ENCODE assay signal across 8 cellular contexts in the genomic region with DNA sequence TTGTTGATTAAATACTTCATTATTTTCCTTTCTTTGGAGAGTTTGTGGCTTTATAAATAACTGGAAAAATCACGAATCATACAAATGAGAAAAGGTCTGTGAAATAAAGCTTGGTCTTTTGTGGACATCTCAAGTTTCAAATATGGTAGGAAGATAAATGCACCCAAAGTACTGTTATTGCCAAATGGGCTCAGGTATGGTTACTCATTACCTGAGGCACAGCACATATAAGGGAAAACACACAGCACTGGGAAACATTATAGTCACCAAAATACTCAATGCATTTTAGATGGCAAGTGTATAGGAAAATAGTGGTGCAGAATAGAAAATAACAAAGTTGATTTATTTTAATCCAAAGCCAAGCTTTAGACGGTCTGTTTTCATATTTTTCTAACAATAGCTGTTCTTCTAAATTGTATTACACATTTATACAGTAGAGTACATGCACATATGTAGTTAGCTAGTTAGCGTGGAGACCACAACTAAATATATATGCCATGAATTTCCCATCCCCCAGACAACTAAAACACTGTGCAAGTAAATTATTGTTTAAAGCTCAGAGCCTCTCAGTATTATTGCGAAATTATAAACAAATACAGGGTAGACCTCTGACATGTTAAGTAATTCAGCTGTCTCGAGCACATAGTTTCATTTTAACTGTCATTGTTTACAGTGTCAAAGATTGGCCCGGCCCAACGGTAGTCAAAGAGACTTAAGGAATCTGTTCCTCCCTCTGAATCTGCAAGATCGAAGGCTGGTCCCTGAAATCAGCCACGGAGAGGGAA.
DNase-seq lines count a peak whose midpoint lies in the region; ATAC-seq, FAIRE-seq and TF ChIP-seq lines count a peak whose summit lies in the region.

No MANE protein-coding gene starts in this region.

- POLR2A ChIA-PET in activated CD4-positive, alpha-beta T cell treated with anti-CD3 and anti-CD28 coated beads, Interleukin-2, amount 10 ng/mL, durations not matched to agents 7 days and 5 days (lab: Charles Lee) = interaction anchor here (1.2 kb wide), 1 partner anchor 9 kb away, joined by 3 read pairs; no protein-coding TSS in a partner anchor
- POLR2A ChIA-PET in activated CD4-positive, alpha-beta memory T cell treated with anti-CD3 and anti-CD28 coated beads for 36 hours (lab: Charles Lee) = interaction anchor here (0.6 to 2.3 kb wide), 8 partner anchors 9 to 849 kb away, joined by 3 to 7 read pairs (median 4); a partner anchor contains a TSS

- H3K9me3 ChIP-seq in smooth muscle cell (replicated peaks; ENCODE audit: low read depth) = no peaks in the 10 kb centered on the region

- peak overlapping the region; percentile 57 for H3K4me3 ChIP-seq in smooth muscle cell

- TF ChIP-seq CTCF in smooth muscle cell (IDR thresholded peaks at IDR 0.05; ENCODE audit: borderline replicate concordance, insufficient read depth, poor library complexity, severe bottlenecking) = no peak

- no peaks in the 10 kb centered on the region for H3K27me3 ChIP-seq in smooth muscle cell (ENCODE audit: low read depth)

- FAIRE-seq in HTR-8/SVneo (lab: Jason Lieb, UNC) = no peak

- H3K27ac ChIP-seq in smooth muscle cell (ENCODE audit: low read depth) = peak overlapping the region; percentile 71

- peak overlapping the region; percentile 31 for H3K9ac ChIP-seq in smooth muscle cell (ENCODE audit: low read depth)

- peak overlapping the region; percentile 87 for H3K4me2 ChIP-seq in smooth muscle cell

- no peaks in the 10 kb centered on the region for H4K20me1 ChIP-seq in smooth muscle cell (ENCODE audit: low read depth)

- no peaks in the 10 kb centered on the region for H3K36me3 ChIP-seq in smooth muscle cell (ENCODE audit: low read depth)

- no peaks in the 10 kb centered on the region for H3F3A ChIP-seq in smooth muscle cell (ENCODE audit: low read depth)

- H3K27ac Mint-ChIP-seq in activated CD4-positive, alpha-beta T cell treated with anti-CD3 and anti-CD28 coated beads, Interleukin-2, amount 10 ng/mL, durations not matched to agents 7 days and 5 days = peak overlapping the region; percentile 99
- peak overlapping the region; percentile 95 for H3K27ac Mint-ChIP-seq in activated CD4-positive, alpha-beta memory T cell treated with anti-CD3 and anti-CD28 coated beads for 36 hours

- no peaks in the 10 kb centered on the region for H3K79me2 ChIP-seq in smooth muscle cell (ENCODE audit: low read depth)

- CTCF ChIA-PET in activated CD4-positive, alpha-beta T cell treated with anti-CD3 and anti-CD28 coated beads, Interleukin-2, amount 10 ng/mL, durations not matched to agents 7 days and 5 days (lab: Charles Lee) = interaction anchor here (0.6 to 2.4 kb wide), 7 partner anchors 9 to 116 kb away, joined by 3 to 16 read pairs (median 4); no protein-coding TSS in a partner anchor
- CTCF ChIA-PET in activated CD4-positive, alpha-beta memory T cell treated with anti-CD3 and anti-CD28 coated beads for 36 hours (lab: Charles Lee) = interaction anchor here (0.6 to 5.8 kb wide), 13 partner anchors 9 to 1946 kb away, joined by 3 to 84 read pairs (median 3); no protein-coding TSS in a partner anchor

- intact Hi-C loops in activated CD4-positive, alpha-beta memory T cell treated with anti-CD3 and anti-CD28 coated beads for 36 hours (cut with micrococcal nuclease) = loop anchor here (1.0 to 5.0 kb wide), 4 partner anchors 8 to 681 kb away; a partner anchor contains a TSS
- intact Hi-C loops in left ventricle myocardium superior (cut with micrococcal nuclease) = no loop called here

- ATAC-seq in HG03039 (IDR thresholded peaks at IDR 0.05; ENCODE audit: unreplicated experiment) (peak; percentile 19), left ventricle myocardium superior (peak; percentile 54)

- no peak for DNase-seq in activated CD4-positive, alpha-beta T cell treated with anti-CD3 and anti-CD28 coated beads, Interleukin-2, amount 10 ng/mL, durations not matched to agents 7 days and 5 days
- DNase-seq in activated CD4-positive, alpha-beta T cell treated with anti-CD3 and anti-CD28 coated beads for 48 hours = no peak
- no peak for DNase-seq in activated CD4-positive, alpha-beta memory T cell treated with anti-CD3 and anti-CD28 coated beads for 36 hours
- DNase-seq in left ventricle myocardium superior (no peak), smooth muscle cell (lab: John Stamatoyannopoulos, UW; ENCODE audit: unreplicated experiment) (no peak), HTR-8/SVneo (ENCODE audit: insufficient read length, low spot score) (no peak), SHP77 treated with DMSO at 0.1 percent for 48 hours (lab: John Stamatoyannopoulos, UW) (no peak)

- peaks cover 4% of the 10 kb centered on the region for H3K4me1 ChIP-seq in smooth muscle cell (ENCODE audit: low read depth)

- H3K4me1 Mint-ChIP-seq in activated CD4-positive, alpha-beta T cell treated with anti-CD3 and anti-CD28 coated beads, Interleukin-2, amount 10 ng/mL, durations not matched to agents 7 days and 5 days = peaks cover 33% of the 10 kb centered on the region
- peaks cover 32% of the 10 kb centered on the region for H3K4me1 Mint-ChIP-seq in activated CD4-positive, alpha-beta memory T cell treated with anti-CD3 and anti-CD28 coated beads for 36 hours (ENCODE audit: low read depth)

- H3K36me3 Mint-ChIP-seq in activated CD4-positive, alpha-beta T cell treated with anti-CD3 and anti-CD28 coated beads, Interleukin-2, amount 10 ng/mL, durations not matched to agents 7 days and 5 days (ENCODE audit: low read depth) = peaks cover 9% of the 10 kb centered on the region
- H3K36me3 Mint-ChIP-seq in activated CD4-positive, alpha-beta memory T cell treated with anti-CD3 and anti-CD28 coated beads for 36 hours = no peaks in the 10 kb centered on the region

- 24% methylated on average over 9 of the region's 9 CpGs for WGBS in smooth muscle cell (ENCODE audit: low lambda C conversion rate)

- H3K27me3 Mint-ChIP-seq in activated CD4-positive, alpha-beta T cell treated with anti-CD3 and anti-CD28 coated beads, Interleukin-2, amount 10 ng/mL, durations not matched to agents 7 days and 5 days = no peaks in the 10 kb centered on the region
- no peaks in the 10 kb centered on the region for H3K27me3 Mint-ChIP-seq in activated CD4-positive, alpha-beta memory T cell treated with anti-CD3 and anti-CD28 coated beads for 36 hours

- H3K4me3 Mint-ChIP-seq in activated CD4-positive, alpha-beta T cell treated with anti-CD3 and anti-CD28 coated beads, Interleukin-2, amount 10 ng/mL, durations not matched to agents 7 days and 5 days = peak overlapping the region; percentile 97
- peak overlapping the region; percentile 99 for H3K4me3 Mint-ChIP-seq in activated CD4-positive, alpha-beta memory T cell treated with anti-CD3 and anti-CD28 coated beads for 36 hours

- no peaks in the 10 kb centered on the region for H3K9me3 Mint-ChIP-seq in activated CD4-positive, alpha-beta T cell treated with anti-CD3 and anti-CD28 coated beads, Interleukin-2, amount 10 ng/mL, durations not matched to agents 7 days and 5 days
- no peaks in the 10 kb centered on the region for H3K9me3 Mint-ChIP-seq in activated CD4-positive, alpha-beta memory T cell treated with anti-CD3 and anti-CD28 coated beads for 36 hours

- H2AFZ ChIP-seq in smooth muscle cell (ENCODE audit: low read depth) = peak overlapping the region; percentile 25
